In the genomic region with DNA sequence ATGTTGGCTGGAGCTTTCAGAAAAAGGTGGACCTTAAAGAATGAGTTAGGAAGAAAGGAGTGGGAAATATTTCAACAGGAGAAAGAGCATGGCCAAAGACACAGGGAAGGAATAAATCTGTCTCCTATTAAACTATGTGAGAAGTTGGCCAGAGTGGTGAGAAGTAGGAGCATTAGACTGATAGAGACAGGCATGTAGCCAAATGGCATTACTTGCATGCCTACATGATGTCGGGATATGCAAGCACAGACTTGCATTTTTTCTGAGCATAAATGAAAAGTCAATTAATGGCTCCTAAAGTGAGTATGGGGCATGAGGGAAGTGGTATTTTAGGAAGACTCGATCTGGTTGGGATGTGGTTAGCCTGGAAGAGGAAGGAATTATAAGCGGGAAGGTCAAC, we compare ENCODE assay signal across 30 cellular contexts.
DNase-seq lines count a peak whose midpoint lies in the region; ATAC-seq and TF ChIP-seq lines count a peak whose summit lies in the region.
"Had no signal": no experiment of that assay in that cellular context is flagged by ENCODE, and none has a peak within 500 bp of the region (broad histone marks: within the 10 kb centered on the region; RNA-seq: fewer than 3 reads in every experiment).

No MANE protein-coding gene starts in this region.

- DNase-seq in EL: peak; percentile 26
- DNase-seq in RWPE1 (ENCODE audit: low spot score): peak; percentile 14
- DNase-seq in endodermal cell: no peak
- DNase-seq in mesothelial cell of epicardium (ENCODE audit: low spot score in 2 of 2, unreplicated experiment in 2 of 2): no peak
- no peak for DNase-seq in NCI-H1048 (lab: John Stamatoyannopoulos, UW)
- DNase-seq in T-cell: no peak
- DNase-seq: activated CD4-positive, alpha-beta T cell treated with anti-CD3 and anti-CD28 coated beads, Interleukin-2, amount 50 U/mL, for 4 hours; activated CD8-positive, alpha-beta memory T cell treated with anti-CD3 and anti-CD28 coated beads, Interleukin-2, amount 10 ng/mL, durations not matched to agents 7 days and 5 days; activated gamma-delta T cell; activated naive CD8-positive, alpha-beta T cell treated with anti-CD3 and anti-CD28 coated beads, Interleukin-2, amount 10 ng/mL, durations not matched to agents 7 days and 5 days; activated T-cell treated with anti-CD3 and anti-CD28 coated beads, Interleukin-2, amount 50 U/mL, for 4 hours; body of pancreas; CD4-positive, alpha-beta T cell; immature natural killer cell; NCI-H1092 treated with DMSO at 0.1 percent for 48 hours; NCI-H1930; NCI-H526; NK-92 treated with Interleukin-12 subunit alpha and Interleukin-12 subunit beta, amount 100 ng/mL, for 24 hours; PC-9; Right ventricle myocardium superior; spleen; stomach; T-helper 2 cell had no signal

- H3K4me1 Mint-ChIP-seq in endodermal cell: peaks cover 20% of the 10 kb centered on the region
- peaks cover 56% of the 10 kb centered on the region for H3K4me1 Mint-ChIP-seq in mesothelial cell of epicardium
- no peaks in the 10 kb centered on the region for H3K4me1 Mint-ChIP-seq in T-cell
- H3K4me1 Mint-ChIP-seq: activated CD8-positive, alpha-beta memory T cell treated with anti-CD3 and anti-CD28 coated beads, Interleukin-2, amount 10 ng/mL, durations not matched to agents 7 days and 5 days; activated naive CD8-positive, alpha-beta T cell treated with anti-CD3 and anti-CD28 coated beads, Interleukin-2, amount 10 ng/mL, durations not matched to agents 7 days and 5 days; immature natural killer cell had no signal

- H3K27ac Mint-ChIP-seq in endodermal cell (no peak overlapping the region), mesothelial cell of epicardium (peak overlapping the region; percentile 77), T-cell (no peak overlapping the region)
- H3K27ac Mint-ChIP-seq: activated CD8-positive, alpha-beta memory T cell treated with anti-CD3 and anti-CD28 coated beads, Interleukin-2, amount 10 ng/mL, durations not matched to agents 7 days and 5 days; activated naive CD8-positive, alpha-beta T cell treated with anti-CD3 and anti-CD28 coated beads, Interleukin-2, amount 10 ng/mL, durations not matched to agents 7 days and 5 days; CD4-positive, alpha-beta T cell; immature natural killer cell; neural progenitor cell had no signal

- 70 to 90% methylated on average over 3 of the region's 3 CpGs for WGBS in endodermal cell (ENCODE audit: insufficient coverage in 1 of 2, insufficient read length in 1 of 2), 2 experiments

- H3K4me3 ChIP-seq in endodermal cell (ENCODE audit: low read length): peak overlapping the region; percentile 61
- H3K4me3 ChIP-seq: A549, body of pancreas, K562, neural progenitor cell, PC-9, right atrium auricular region, spleen, stomach had no signal

- no peak overlapping the region for H3K9ac ChIP-seq in endodermal cell (ENCODE audit: extremely low read depth, low read length, poor library complexity, severe bottlenecking)
- H3K9ac ChIP-seq: neural progenitor cell had no signal

- H3K27me3 Mint-ChIP-seq in endodermal cell (ENCODE audit: insufficient read depth): no peaks in the 10 kb centered on the region
- H3K27me3 Mint-ChIP-seq in mesothelial cell of epicardium (ENCODE audit: low read depth): no peaks in the 10 kb centered on the region
- peaks cover 0 to 7% of the 10 kb centered on the region in 2 donors for H3K27me3 Mint-ChIP-seq in T-cell
- H3K27me3 Mint-ChIP-seq: activated CD8-positive, alpha-beta memory T cell treated with anti-CD3 and anti-CD28 coated beads, Interleukin-2, amount 10 ng/mL, durations not matched to agents 7 days and 5 days; activated naive CD8-positive, alpha-beta T cell treated with anti-CD3 and anti-CD28 coated beads, Interleukin-2, amount 10 ng/mL, durations not matched to agents 7 days and 5 days; CD4-positive, alpha-beta T cell had no signal

- no peaks in the 10 kb centered on the region for H3K9me3 ChIP-seq in endodermal cell (ENCODE audit: control insufficient read depth, low read length)
- H3K9me3 ChIP-seq: A549, body of pancreas, right atrium auricular region, spleen, stomach had no signal

- peaks cover 7% of the 10 kb centered on the region for H3K4me1 ChIP-seq in endodermal cell (ENCODE audit: control insufficient read depth, insufficient read depth, low read length)
- H3K4me1 ChIP-seq: A549, body of pancreas, neural progenitor cell, right atrium auricular region, spleen had no signal

- CTCF ChIA-PET in RWPE1 (lab: Yijun Ruan, JAX): interaction anchor here (0.5 kb wide), 1 partner anchor 855 kb away, joined by 3 read pairs; no protein-coding TSS in a partner anchor
- CTCF ChIA-PET in T-cell (lab: Charles Lee): no interaction called here

- no peaks in the 10 kb centered on the region for H3K36me3 ChIP-seq in endodermal cell (ENCODE audit: control insufficient read depth, insufficient read depth, low read length)
- H3K36me3 ChIP-seq: neural progenitor cell, right atrium auricular region, spleen, stomach had no signal

- no peak overlapping the region for H3K27ac ChIP-seq in RWPE1
- H3K27ac ChIP-seq in endodermal cell (ENCODE audit: low read depth, low read length): no peak overlapping the region
- H3K27ac ChIP-seq: A549, body of pancreas, neural progenitor cell, PC-9, right atrium auricular region, spleen, stomach had no signal

- H3K9me3 Mint-ChIP-seq in endodermal cell (no peaks in the 10 kb centered on the region), mesothelial cell of epicardium (no peaks in the 10 kb centered on the region), T-cell (peaks cover 0 to 8% (median 7%) of the 10 kb centered on the region in 3 donors)
- H3K9me3 Mint-ChIP-seq: activated naive CD8-positive, alpha-beta T cell treated with anti-CD3 and anti-CD28 coated beads, Interleukin-2, amount 10 ng/mL, durations not matched to agents 7 days and 5 days; activated T-cell treated with anti-CD3 and anti-CD28 coated beads, Interleukin-2, amount 50 U/mL, for 4 hours; CD4-positive, alpha-beta T cell; neural progenitor cell had no signal

- no peak for TF ChIP-seq CTCF in RWPE1 (conservative IDR thresholded peaks at IDR 0.05; ENCODE audit: low read depth)
- no peak for TF ChIP-seq CTCF in endodermal cell (conservative IDR thresholded peaks at IDR 0.05)
- no peak for TF ChIP-seq CTCF in mesothelial cell of epicardium (IDR thresholded peaks at IDR 0.05; ENCODE audit: unreplicated experiment)

- POLR2A ChIA-PET in RWPE1 (lab: Yijun Ruan, JAX; ENCODE audit: low non-redundant PET) (no interaction called here), T-cell (lab: Charles Lee) (no interaction called here)

- H3K4me3 Mint-ChIP-seq in endodermal cell (no peak overlapping the region), mesothelial cell of epicardium (no peak overlapping the region), T-cell (no peak overlapping the region)
- H3K4me3 Mint-ChIP-seq: activated CD8-positive, alpha-beta memory T cell treated with anti-CD3 and anti-CD28 coated beads, Interleukin-2, amount 10 ng/mL, durations not matched to agents 7 days and 5 days; activated naive CD8-positive, alpha-beta T cell treated with anti-CD3 and anti-CD28 coated beads, Interleukin-2, amount 10 ng/mL, durations not matched to agents 7 days and 5 days; activated T-cell treated with anti-CD3 and anti-CD28 coated beads, Interleukin-2, amount 50 U/mL, for 4 hours; CD4-positive, alpha-beta T cell; immature natural killer cell; neural progenitor cell had no signal

- ATAC-seq in HG02798 (IDR thresholded peaks at IDR 0.05; ENCODE audit: poor library complexity, unreplicated experiment) (no peak), GM18907 (IDR thresholded peaks at IDR 0.05; ENCODE audit: unreplicated experiment) (no peak), T-cell (replicated peaks in 1 of 4) (no peak)
- ATAC-seq: A549; activated CD4-positive, CD25-positive, alpha-beta regulatory T cell treated with anti-CD3 and anti-CD28 coated beads, Interleukin-2, amount 50 U/mL, for 24 hours; activated CD8-positive, alpha-beta memory T cell treated with anti-CD3 and anti-CD28 coated beads, Interleukin-2, amount 10 ng/mL, durations not matched to agents 7 days and 5 days; activated T-cell treated with anti-CD3 and anti-CD28 coated beads, Interleukin-2, amount 50 U/mL, for 4 hours; body of pancreas; K562 had no signal

- H3K36me3 Mint-ChIP-seq in endodermal cell (ENCODE audit: low read depth) (no peaks in the 10 kb centered on the region), mesothelial cell of epicardium (no peaks in the 10 kb centered on the region), T-cell (no peaks in the 10 kb centered on the region)
- H3K36me3 Mint-ChIP-seq: activated CD8-positive, alpha-beta memory T cell treated with anti-CD3 and anti-CD28 coated beads, Interleukin-2, amount 10 ng/mL, durations not matched to agents 7 days and 5 days; activated naive CD8-positive, alpha-beta T cell treated with anti-CD3 and anti-CD28 coated beads, Interleukin-2, amount 10 ng/mL, durations not matched to agents 7 days and 5 days; immature natural killer cell; neural progenitor cell had no signal

- H3K27me3 ChIP-seq in endodermal cell (ENCODE audit: control insufficient read depth, insufficient read depth, low read length, poor library complexity, severe bottlenecking): no peaks in the 10 kb centered on the region
- H3K27me3 ChIP-seq: body of pancreas, neural progenitor cell, right atrium auricular region, spleen, stomach had no signal

Comparison
In these comparisons a context has a peak if more than half of its experiments do, and no peak if none do; other contexts are left out.
1. DNase-seq: peak in EL (single experiment) and RWPE1 (single experiment); none in endodermal cell (single experiment), mesothelial cell of epicardium (0 of 2), NCI-H1048 (single experiment) and T-cell (0 of 34).